ENCODE assay signal across 20 cellular contexts in the genomic region with DNA sequence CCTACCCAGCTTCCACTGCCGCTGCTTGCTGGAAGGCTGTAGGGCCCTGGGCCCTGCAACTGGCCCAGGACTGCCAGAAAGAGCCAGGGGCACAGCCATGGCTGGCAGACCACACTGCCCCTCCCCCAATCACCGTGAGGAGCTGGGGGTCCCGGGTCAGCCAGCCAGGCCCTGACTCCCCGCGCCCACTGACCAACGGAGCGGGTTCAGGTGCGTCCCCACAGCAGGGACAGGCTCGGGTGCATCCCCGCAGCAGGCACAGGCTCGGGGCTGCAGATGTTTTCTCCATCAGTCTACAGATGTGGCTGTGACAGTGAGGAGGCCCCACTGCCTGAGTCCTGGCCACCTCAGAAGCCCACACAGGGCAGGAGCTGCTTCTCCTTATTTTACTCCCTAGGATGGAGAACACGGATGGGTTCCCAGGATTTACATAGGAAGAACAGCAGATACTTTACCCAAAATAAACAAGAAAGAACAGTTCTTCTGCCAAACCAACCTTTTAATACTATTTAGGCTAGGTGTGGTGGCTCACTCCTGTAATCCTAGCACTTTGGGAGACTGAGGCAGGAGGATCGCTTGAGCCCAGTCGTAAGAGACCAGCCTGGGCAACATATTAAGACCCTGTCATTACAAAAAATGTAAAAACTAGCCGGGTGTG.
DNase-seq lines count a peak whose midpoint lies in the region; ATAC-seq, FAIRE-seq and TF ChIP-seq lines count a peak whose summit lies in the region.
"Had no signal": no experiment of that assay in that cellular context is flagged by ENCODE, and none has a peak within 500 bp of the region (broad histone marks: within the 10 kb centered on the region; RNA-seq: fewer than 3 reads in every experiment).

No MANE protein-coding gene starts in this region.

- no peak overlapping the region for H4K91ac ChIP-seq in IMR-90 (ENCODE audit: insufficient read depth, low read depth, low read length)

- no peak overlapping the region for H3K56ac ChIP-seq in IMR-90 (ENCODE audit: extremely low read depth, insufficient read depth, low read length)

- POLR2A ChIA-PET in IMR-90 (lab: Charles Lee; ENCODE audit: unreplicated experiment): no interaction called here
- POLR2A ChIA-PET in CD8-positive, alpha-beta T cell (lab: Charles Lee): no interaction called here

- H3K4me1 Mint-ChIP-seq in CD8-positive, alpha-beta T cell (ENCODE audit: low read depth): peaks cover 1% of the 10 kb centered on the region
- no peaks in the 10 kb centered on the region for H3K4me1 Mint-ChIP-seq in stimulated activated effector memory CD8-positive, alpha-beta T cell treated with anti-CD3 and anti-CD28 coated beads, Interleukin-12 subunit alpha, Interleukin-12 subunit beta, amount 100 ng/mL, for 72 hours

- H3K4me2 ChIP-seq in IMR-90 (ENCODE audit: low read depth, low read length): no peak overlapping the region

- peak overlapping the region; percentile 65 for H3K27ac ChIP-seq in C4-2B
- H3K27ac ChIP-seq in IMR-90 (ENCODE audit: insufficient read depth, low read length): no peak overlapping the region
- no peak overlapping the region for H3K27ac ChIP-seq in kidney (ENCODE audit: low read depth in 2 of 2, low read length in 2 of 2)
- no peak overlapping the region for H3K27ac ChIP-seq in spleen
- no peak overlapping the region for H3K27ac ChIP-seq in CD8-positive, alpha-beta T cell (ENCODE audit: low read depth, low read length)
- H3K27ac ChIP-seq: SK-N-MC had no signal

- H3K4me3 ChIP-seq in IMR-90 (ENCODE audit: insufficient read depth, low read depth, low read length) (no peak overlapping the region), kidney (ENCODE audit: low read length in 2 of 2) (no peak overlapping the region), spleen (no peak overlapping the region)
- H3K4me3 ChIP-seq in CD8-positive, alpha-beta T cell (ENCODE audit: low read depth, low read length): no peak overlapping the region
- H3K4me3 ChIP-seq: HAP-1, K562, SK-N-MC had no signal

- H3K14ac ChIP-seq in IMR-90 (replicated peaks; ENCODE audit: low read depth, low read length): no peak overlapping the region

- DNase-seq in IMR-90: no peak
- peak; percentile 62 for DNase-seq in kidney
- DNase-seq in spleen: peak; percentile 56
- DNase-seq in CD8-positive, alpha-beta T cell: no peak
- DNase-seq in stimulated activated effector memory CD8-positive, alpha-beta T cell treated with anti-CD3 and anti-CD28 coated beads, Interleukin-12 subunit alpha, Interleukin-12 subunit beta, amount 100 ng/mL, for 72 hours (ENCODE audit: low spot score in 2 of 2): no peak
- DNase-seq in activated CD4-positive, CD25-positive, alpha-beta regulatory T cell treated with anti-CD3 and anti-CD28 coated beads, Interleukin-2, amount 50 U/mL, for 72 hours: no peak
- DNase-seq: DMS 273 treated with DMSO at 0.1 percent for 48 hours; NCI-H187; NCI-H2107; NCI-H510A; NCI-H748 treated with DMSO at 0.1 percent for 48 hours; NK-92 treated with Interleukin-12 subunit alpha and Interleukin-12 subunit beta, amount 100 ng/mL, for 24 hours; SHP77 had no signal

- no peak overlapping the region for H3K4me3 Mint-ChIP-seq in CD8-positive, alpha-beta T cell
- no peak overlapping the region for H3K4me3 Mint-ChIP-seq in stimulated activated effector memory CD8-positive, alpha-beta T cell treated with anti-CD3 and anti-CD28 coated beads, Interleukin-12 subunit alpha, Interleukin-12 subunit beta, amount 100 ng/mL, for 72 hours
- H3K4me3 Mint-ChIP-seq: CD14-positive monocyte had no signal

- dilution Hi-C loops in IMR-90 (cut with HindIII; ENCODE audit: low sequenced_read_pairs, unreplicated experiment): no loop called here

- BruUV-seq in IMR-90 (replicated peaks; lab: Mats Ljungman, UMichigan): no TSS peak

- H3K9me1 ChIP-seq in IMR-90 (ENCODE audit: insufficient read depth, low read length): no peaks in the 10 kb centered on the region

- H2AFZ ChIP-seq in IMR-90 (replicated peaks; ENCODE audit: low read length, poor library complexity): peak overlapping the region; percentile 17

- no peaks in the 10 kb centered on the region for H3K27me3 Mint-ChIP-seq in CD8-positive, alpha-beta T cell (ENCODE audit: low read depth)

- in situ Hi-C loops in IMR-90 (cut with MboI; ENCODE audit: low sequenced_read_pairs): loop anchor here (25.0 kb wide), 1 partner anchor 799 kb away; no protein-coding TSS in a partner anchor

- H3K79me1 ChIP-seq in IMR-90 (ENCODE audit: low read depth in 1 of 2, low read length in 2 of 2): no peaks in the 10 kb centered on the region

- CTCF ChIA-PET in IMR-90 (lab: Yijun Ruan, JAX): interaction anchor here (0.6 kb wide), 1 partner anchor 137 kb away, joined by 5 read pairs; no protein-coding TSS in a partner anchor
- CTCF ChIA-PET in CD8-positive, alpha-beta T cell (lab: Charles Lee): interaction anchor here (1.5 kb wide), 1 partner anchor 12 kb away, joined by 4 read pairs; no protein-coding TSS in a partner anchor

- no peak overlapping the region for H2AK5ac ChIP-seq in IMR-90 (ENCODE audit: low read depth, low read length)

- H3K9me3 Mint-ChIP-seq in CD8-positive, alpha-beta T cell: no peaks in the 10 kb centered on the region
- no peaks in the 10 kb centered on the region for H3K9me3 Mint-ChIP-seq in stimulated activated effector memory CD8-positive, alpha-beta T cell treated with anti-CD3 and anti-CD28 coated beads, Interleukin-12 subunit alpha, Interleukin-12 subunit beta, amount 100 ng/mL, for 72 hours

- H3K36me3 ChIP-seq in IMR-90 (ENCODE audit: control insufficient read depth, insufficient read depth, low read length): no peaks in the 10 kb centered on the region
- H3K36me3 ChIP-seq in kidney (ENCODE audit: control insufficient read depth in 1 of 2, insufficient read depth in 2 of 2, low read length in 2 of 2): no peaks in the 10 kb centered on the region
- peaks cover 0 to 38% (median 0%) of the 10 kb centered on the region in 6 donors for H3K36me3 ChIP-seq in spleen
- no peaks in the 10 kb centered on the region for H3K36me3 ChIP-seq in CD8-positive, alpha-beta T cell (ENCODE audit: insufficient read depth, low read length)
- H3K36me3 ChIP-seq: HAP-1 had no signal

- H3K4me1 ChIP-seq in IMR-90 (ENCODE audit: control insufficient read depth, insufficient read depth, low read length) (peaks cover 5% of the 10 kb centered on the region; the same call in 1 of the 2 replicates), kidney (ENCODE audit: control insufficient read depth in 1 of 2, insufficient read depth in 1 of 2, low read depth in 1 of 2, low read length in 2 of 2) (peaks cover 0 to 1% of the 10 kb centered on the region in 2 donors), spleen (peaks cover 0 to 42% (median 7%) of the 10 kb centered on the region in 6 donors)
- H3K4me1 ChIP-seq in CD8-positive, alpha-beta T cell (ENCODE audit: insufficient read depth, low read length): no peaks in the 10 kb centered on the region
- H3K4me1 ChIP-seq: HAP-1 had no signal

- H3K9ac ChIP-seq in IMR-90 (ENCODE audit: low read depth, low read length) (no peak overlapping the region), kidney (ENCODE audit: low read length in 2 of 2) (no peak overlapping the region)

- H3K4ac ChIP-seq in IMR-90 (ENCODE audit: low read depth, low read length): no peak overlapping the region

- intact Hi-C loops in IMR-90 (cut with micrococcal nuclease): no loop called here
- intact Hi-C loops in kidney (cut with DNase I): no loop called here
- intact Hi-C loops in spleen (cut with DNase I; ENCODE audit: low total_unique reads): no loop called here
- intact Hi-C loops in CD8-positive, alpha-beta T cell (cut with DNase I, micrococcal nuclease): no loop called here

- H3K27me3 ChIP-seq in IMR-90 (ENCODE audit: control insufficient read depth, insufficient read depth, low read length) (peaks cover 7% of the 10 kb centered on the region; the same call in 1 of the 2 replicates), spleen (replicated peaks in 1 of 7) (peaks cover 0 to 49% (median 0%) of the 10 kb centered on the region in 7 donors)
- H3K27me3 ChIP-seq in CD8-positive, alpha-beta T cell (ENCODE audit: insufficient read depth, low read length): no peaks in the 10 kb centered on the region

- no peaks in the 10 kb centered on the region for H3K36me3 Mint-ChIP-seq in CD8-positive, alpha-beta T cell
- H3K36me3 Mint-ChIP-seq in stimulated activated effector memory CD8-positive, alpha-beta T cell treated with anti-CD3 and anti-CD28 coated beads, Interleukin-12 subunit alpha, Interleukin-12 subunit beta, amount 100 ng/mL, for 72 hours: no peaks in the 10 kb centered on the region

- H2BK120ac ChIP-seq in IMR-90 (ENCODE audit: low read depth, low read length): no peak overlapping the region

- TF ChIP-seq CTCF in C4-2B (conservative IDR thresholded peaks at IDR 0.05) (no peak), IMR-90 (conservative IDR thresholded peaks at IDR 0.05; ENCODE audit: low read depth, low read length) (no peak), kidney (IDR thresholded peaks at IDR 0.05; ENCODE audit: borderline replicate concordance, extremely low read depth, insufficient read depth) (no peak), spleen (IDR thresholded peaks at IDR 0.05 in 8 of 11, conservative IDR thresholded peaks at IDR 0.05 in 3 of 11) (no peak)
- TF ChIP-seq CTCF in CD8-positive, alpha-beta T cell (IDR thresholded peaks at IDR 0.05): no peak

- no peak overlapping the region for H4K5ac ChIP-seq in IMR-90 (ENCODE audit: low read depth, low read length)

- no peak overlapping the region for H3K27ac Mint-ChIP-seq in CD8-positive, alpha-beta T cell
- no peak overlapping the region for H3K27ac Mint-ChIP-seq in stimulated activated effector memory CD8-positive, alpha-beta T cell treated with anti-CD3 and anti-CD28 coated beads, Interleukin-12 subunit alpha, Interleukin-12 subunit beta, amount 100 ng/mL, for 72 hours

- H3K9me3 ChIP-seq in IMR-90 (ENCODE audit: control insufficient read depth, insufficient read depth, low read length) (no peaks in the 10 kb centered on the region), kidney (ENCODE audit: control insufficient read depth in 1 of 2, low read length in 2 of 2) (no peaks in the 10 kb centered on the region), spleen (no peaks in the 10 kb centered on the region)
- H3K9me3 ChIP-seq in CD8-positive, alpha-beta T cell (ENCODE audit: low read length): no peaks in the 10 kb centered on the region
- H3K9me3 ChIP-seq: HAP-1 had no signal

- no peak overlapping the region for H2BK5ac ChIP-seq in IMR-90 (ENCODE audit: low read depth, low read length, poor library complexity, severe bottlenecking)

- ATAC-seq in IMR-90 (ENCODE audit: low read depth): no peak
- ATAC-seq in CD8-positive, alpha-beta T cell: no peak
- ATAC-seq in stimulated activated effector memory CD8-positive, alpha-beta T cell treated with anti-CD3 and anti-CD28 coated beads, Interleukin-12 subunit alpha, Interleukin-12 subunit beta, amount 100 ng/mL, for 72 hours: no peak
- ATAC-seq: K562 had no signal

- peaks cover 3% of the 10 kb centered on the region; the same call in 1 of the 2 replicates for H4K20me1 ChIP-seq in IMR-90 (ENCODE audit: insufficient read depth, low read length)

- no peak overlapping the region for H3K18ac ChIP-seq in IMR-90 (ENCODE audit: low read depth, low read length)

- 60% methylated on average over 1 of the region's 15 CpGs; no CpG with 5 or more reads in 1 of the 2 experiments for WGBS in IMR-90 (ENCODE audit: extremely low coverage in 2 of 2, insufficient read length in 1 of 2), 2 experiments
- WGBS in spleen, 5 donors: 92 to 95% (median 92%) methylated on average over 13 to 15 of the region's 15 CpGs

- no peak overlapping the region for H4K8ac ChIP-seq in IMR-90 (ENCODE audit: low read depth in 2 of 2, low read length in 2 of 2)

- H2BK20ac ChIP-seq in IMR-90 (ENCODE audit: low read depth, low read length): no peak overlapping the region

- no peak overlapping the region for H2AK9ac ChIP-seq in IMR-90 (replicated peaks; ENCODE audit: low read depth, low read length, poor library complexity)

- TF ChIP-seq POLR2A in IMR-90 (IDR thresholded peaks at IDR 0.05; ENCODE audit: low read depth, low read length) (no peak), spleen (IDR thresholded peaks at IDR 0.05) (no peak)

- FAIRE-seq in kidney (lab: Jason Lieb, UNC): no peak
- FAIRE-seq: G401.6, K562, RCC 7860 had no signal

- H2BK15ac ChIP-seq in IMR-90 (ENCODE audit: low read depth, low read length): no peak overlapping the region

- H3K23ac ChIP-seq in IMR-90 (ENCODE audit: low read depth, low read length): no peak overlapping the region

- TF ChIP-seq RAD21 in IMR-90 (IDR thresholded peaks at IDR 0.05; ENCODE audit: low read length): no peak

Comparison
In these comparisons a context has a peak if more than half of its experiments do, and no peak if none do; other contexts are left out.
1. DNase-seq: peak in kidney (single experiment) and spleen (single experiment); none in IMR-90 (single experiment), CD8-positive, alpha-beta T cell (0 of 7), stimulated activated effector memory CD8-positive, alpha-beta T cell treated with anti-CD3 and anti-CD28 coated beads, Interleukin-12 subunit alpha, Interleukin-12 subunit beta, amount 100 ng/mL, for 72 hours (0 of 2) and activated CD4-positive, CD25-positive, alpha-beta regulatory T cell treated with anti-CD3 and anti-CD28 coated beads, Interleukin-2, amount 50 U/mL, for 72 hours (single experiment).